Comparison of ENCODE assay signal across 1 cellular context in genomic region chr14:69600304-69600891, GRCh38.
TF ChIP-seq lines count a peak whose summit lies in the region.

No MANE protein-coding gene starts in this region.

TF ChIP-seq in K562, 482 proteins besides CTCF, POLR2A, EP300 and RAD21:
- TF ChIP-seq NFIX (CRISPR knock-in tag; IDR thresholded peaks at IDR 0.05; ENCODE audit: low read depth), result no peak
